Comparison of ENCODE assay signal across 22 cellular contexts in genomic region chr11:120974466-120974865, GRCh38.
"Had no signal": no experiment of that assay in that cellular context is flagged by ENCODE, and none has a peak within 500 bp of the region (broad histone marks: within the 10 kb centered on the region; RNA-seq: fewer than 3 reads in every experiment).

No MANE protein-coding gene starts in this region.

- H3K36me3 Mint-ChIP-seq: IgD-negative memory B cell had no signal

- H3K9ac ChIP-seq: KMS-11 had no signal

- H3K27me3 ChIP-seq: SJSA1 had no signal

- H3K4me3 ChIP-seq: K562, SJSA1, SK-N-MC had no signal

- H3K27ac Mint-ChIP-seq: IgD-negative memory B cell had no signal

- H3K27ac ChIP-seq: HL-60, KMS-11, SJSA1, SK-N-MC had no signal

- H3K4me2 ChIP-seq: KMS-11 had no signal

- H3K4me1 Mint-ChIP-seq: IgD-negative memory B cell had no signal

- H3K4me1 ChIP-seq: SJSA1 had no signal

- DNase-seq: Kasumi-1, MM.1S, NCI-H1092 treated with DMSO at 0.1 percent for 48 hours, NCI-H1436, NCI-H187, NCI-H2029, NCI-H2081 treated with DMSO at 0.1 percent for 48 hours, NCI-H2171, NCI-H345, NCI-H510A, NCI-H524 treated with DMSO at 0.1 percent for 48 hours, NCI-H69, NCI-H774, Right ventricle myocardium superior, RPMI8226, SIG-M5 had no signal

- H3K4me3 Mint-ChIP-seq: IgD-negative memory B cell had no signal

- H3K36me3 ChIP-seq: SJSA1 had no signal

- H3K9me3 ChIP-seq: SJSA1 had no signal

- H3K9me3 Mint-ChIP-seq: IgD-negative memory B cell had no signal
